Comparison of ENCODE assay signal across 2 cellular contexts in the genomic region with DNA sequence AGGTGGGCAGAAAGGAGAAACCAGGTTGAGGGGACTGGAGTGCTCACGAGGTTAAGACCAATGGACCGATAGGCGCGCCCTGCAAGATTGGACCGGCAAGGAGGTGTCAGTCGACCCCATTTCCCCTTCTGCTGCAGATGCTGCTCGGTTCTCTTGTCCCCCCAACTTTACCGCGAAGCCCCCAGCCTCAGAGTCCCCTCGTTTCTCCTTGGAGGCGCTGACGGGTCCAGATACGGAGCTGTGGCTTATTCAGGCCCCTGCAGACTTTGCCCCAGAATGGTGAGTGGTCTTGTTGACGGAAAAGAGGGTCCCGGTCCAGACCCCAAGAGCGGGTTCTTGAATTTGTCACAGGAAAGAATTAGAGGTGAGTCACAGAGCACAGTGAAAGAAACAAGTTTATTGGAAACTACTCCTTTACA.
TF ChIP-seq lines count a peak whose summit lies in the region.

No MANE protein-coding gene starts in this region.

TF ChIP-seq in A549, 52 proteins besides CTCF, POLR2A, EP300 and RAD21:
- TF ChIP-seq CEBPB (IDR thresholded peaks at IDR 0.05) (no peak), JUN (IDR thresholded peaks at IDR 0.05) (0 out of 5 replicates have a peak, but pooled peaks of 1 of the 2 experiments have one; percentile 4), KDM5A (IDR thresholded peaks at IDR 0.05) (0 out of 2 replicates have a peak, but pooled peaks have one; percentile 18), FOSL2 (IDR thresholded peaks at IDR 0.05) (no peak), FOSL2 (CRISPR knock-in tag; IDR thresholded peaks at IDR 0.05) (peak; percentile 34)
- TF ChIP-seq, protein P1, sequence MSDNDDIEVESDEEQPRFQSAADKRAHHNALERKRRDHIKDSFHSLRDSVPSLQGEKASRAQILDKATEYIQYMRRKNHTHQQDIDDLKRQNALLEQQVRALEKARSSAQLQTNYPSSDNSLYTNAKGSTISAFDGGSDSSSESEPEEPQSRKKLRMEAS (IDR thresholded peaks at IDR 0.05): no peak

TF ChIP-seq in K562, 482 proteins besides CTCF, POLR2A, EP300 and RAD21:
- TF ChIP-seq POLR2AphosphoS5 (IDR thresholded peaks at IDR 0.05; ENCODE audit: control insufficient read depth, insufficient read depth, low read depth, low read length) (no peak), RBBP5 (IDR thresholded peaks at IDR 0.05; ENCODE audit: borderline replicate concordance, insufficient read depth, low read length, poor library complexity, severe bottlenecking) (peak; percentile 12), ZNF282 (CRISPR knock-in tag; IDR thresholded peaks at IDR 0.05) (peak; percentile 6; the same call in 1 of the 2 replicates), FOSL1 (tag; conservative IDR thresholded peaks at IDR 0.05) (no peak), POLR2AphosphoS2 (IDR thresholded peaks at IDR 0.05; ENCODE audit: low read length) (0 out of 2 replicates have a peak, but pooled peaks have one; percentile 18), KLF6 (CRISPR knock-in tag; IDR thresholded peaks at IDR 0.05; ENCODE audit: borderline replicate concordance) (no peak), CSDE1 (IDR thresholded peaks at IDR 0.05) (no peak), ZBTB7A (IDR thresholded peaks at IDR 0.05; ENCODE audit: borderline replicate concordance, control insufficient read depth, low read depth, low read length) (peak; percentile 27; the same call in 1 of the 2 replicates), KDM1A (IDR thresholded peaks at IDR 0.05) (no peak), ZNF41 (CRISPR knock-in tag; conservative IDR thresholded peaks at IDR 0.05) (no peak)
- TF ChIP-seq, protein P2, sequence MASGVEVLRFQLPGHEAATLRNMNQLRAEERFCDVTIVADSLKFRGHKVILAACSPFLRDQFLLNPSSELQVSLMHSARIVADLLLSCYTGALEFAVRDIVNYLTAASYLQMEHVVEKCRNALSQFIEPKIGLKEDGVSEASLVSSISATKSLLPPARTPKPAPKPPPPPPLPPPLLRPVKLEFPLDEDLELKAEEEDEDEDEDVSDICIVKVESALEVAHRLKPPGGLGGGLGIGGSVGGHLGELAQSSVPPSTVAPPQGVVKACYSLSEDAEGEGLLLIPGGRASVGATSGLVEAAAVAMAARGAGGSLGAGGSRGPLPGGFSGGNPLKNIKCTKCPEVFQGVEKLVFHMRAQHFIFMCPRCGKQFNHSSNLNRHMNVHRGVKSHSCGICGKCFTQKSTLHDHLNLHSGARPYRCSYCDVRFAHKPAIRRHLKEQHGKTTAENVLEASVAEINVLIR (CRISPR knock-in tag; IDR thresholded peaks at IDR 0.05): no peak
- TF ChIP-seq, protein P3, sequence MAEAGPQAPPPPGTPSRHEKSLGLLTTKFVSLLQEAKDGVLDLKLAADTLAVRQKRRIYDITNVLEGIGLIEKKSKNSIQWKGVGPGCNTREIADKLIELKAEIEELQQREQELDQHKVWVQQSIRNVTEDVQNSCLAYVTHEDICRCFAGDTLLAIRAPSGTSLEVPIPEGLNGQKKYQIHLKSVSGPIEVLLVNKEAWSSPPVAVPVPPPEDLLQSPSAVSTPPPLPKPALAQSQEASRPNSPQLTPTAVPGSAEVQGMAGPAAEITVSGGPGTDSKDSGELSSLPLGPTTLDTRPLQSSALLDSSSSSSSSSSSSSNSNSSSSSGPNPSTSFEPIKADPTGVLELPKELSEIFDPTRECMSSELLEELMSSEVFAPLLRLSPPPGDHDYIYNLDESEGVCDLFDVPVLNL (CRISPR knock-in tag; IDR thresholded peaks at IDR 0.05; ENCODE audit: low read depth): 0 out of 2 replicates have a peak, but pooled peaks have one; percentile 1
- TF ChIP-seq, protein P4, sequence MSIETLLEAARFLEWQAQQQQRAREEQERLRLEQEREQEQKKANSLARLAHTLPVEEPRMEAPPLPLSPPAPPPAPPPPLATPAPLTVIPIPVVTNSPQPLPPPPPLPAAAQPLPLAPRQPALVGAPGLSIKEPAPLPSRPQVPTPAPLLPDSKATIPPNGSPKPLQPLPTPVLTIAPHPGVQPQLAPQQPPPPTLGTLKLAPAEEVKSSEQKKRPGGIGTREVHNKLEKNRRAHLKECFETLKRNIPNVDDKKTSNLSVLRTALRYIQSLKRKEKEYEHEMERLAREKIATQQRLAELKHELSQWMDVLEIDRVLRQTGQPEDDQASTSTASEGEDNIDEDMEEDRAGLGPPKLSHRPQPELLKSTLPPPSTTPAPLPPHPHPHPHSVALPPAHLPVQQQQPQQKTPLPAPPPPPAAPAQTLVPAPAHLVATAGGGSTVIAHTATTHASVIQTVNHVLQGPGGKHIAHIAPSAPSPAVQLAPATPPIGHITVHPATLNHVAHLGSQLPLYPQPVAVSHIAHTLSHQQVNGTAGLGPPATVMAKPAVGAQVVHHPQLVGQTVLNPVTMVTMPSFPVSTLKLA (conservative IDR thresholded peaks at IDR 0.05): no peak
